In genomic region chr2:204725693-204726092, GRCh38 we compare ENCODE assay signal across 8 cellular contexts.
"Had no signal": no experiment of that assay in that cellular context is flagged by ENCODE, and none has a peak within 500 bp of the region (broad histone marks: within the 10 kb centered on the region; RNA-seq: fewer than 3 reads in every experiment).

No MANE protein-coding gene starts in this region.

- ATAC-seq: HCT116 had no signal

- H3K9ac ChIP-seq: GM23248 had no signal

- H3K27ac Mint-ChIP-seq: HFFc6 had no signal

- H3K9me3 Mint-ChIP-seq: H9, HFFc6 had no signal

- H3K27ac ChIP-seq: GM23248 had no signal

- H3K9me3 ChIP-seq: HAP-1 had no signal

- H3K36me3 ChIP-seq: HAP-1 had no signal

- DNase-seq: GM23248, GOT3, H7, H9, HCEC 1CT, HFFc6 had no signal

- H2AFZ ChIP-seq: GM23248 had no signal

- H3K4me3 ChIP-seq: GM23248, HAP-1 had no signal

- H3K4me3 Mint-ChIP-seq: H9, HFFc6 had no signal
